ENCODE assay signal across 8 cellular contexts in the genomic region with DNA sequence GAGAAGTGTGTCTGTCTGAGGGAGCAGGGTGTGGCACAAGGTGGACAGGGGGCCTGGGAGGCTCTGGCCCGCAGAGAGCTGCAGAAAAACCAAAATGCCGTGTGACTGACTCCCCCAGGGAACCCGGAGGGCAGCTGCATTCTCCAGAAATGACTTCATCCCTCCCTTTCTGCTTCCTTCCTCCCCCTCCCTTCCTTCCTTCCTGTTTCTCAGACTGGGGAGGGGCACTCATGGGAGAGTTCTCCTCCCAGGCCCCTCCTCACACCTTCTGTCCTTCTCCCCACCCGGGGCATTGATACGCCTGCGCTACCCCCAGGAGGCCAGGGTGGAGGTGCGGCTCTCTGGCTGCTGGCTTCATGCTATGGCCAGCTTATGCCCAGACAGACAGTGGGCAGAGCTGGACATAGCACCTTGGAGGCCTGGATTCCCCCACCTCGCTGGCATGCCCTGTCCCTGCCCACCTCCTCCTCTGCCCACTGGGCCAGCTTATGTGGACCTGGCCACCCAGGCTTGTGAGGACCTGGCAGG. TPM values are rescaled to one million over a fixed set of nuclear protein-coding genes. Genes with fewer than 3 reads are reported as not detected.
DNase-seq lines count a peak whose midpoint lies in the region; ATAC-seq and TF ChIP-seq lines count a peak whose summit lies in the region.

No MANE protein-coding gene starts in this region.

- no peaks in the 10 kb centered on the region for H3K27me3 ChIP-seq in DOHH2 (ENCODE audit: control insufficient read depth, low read length)
- no peaks in the 10 kb centered on the region for H3K27me3 ChIP-seq in lung (ENCODE audit: control insufficient read depth, insufficient read depth)

- peak overlapping the region; percentile 49 for H3K4me2 ChIP-seq in DOHH2 (ENCODE audit: low read length)

- H3K27ac ChIP-seq in DOHH2 (ENCODE audit: low read depth, low read length): no peak overlapping the region
- peak overlapping the region; percentile 61 to 92 for H3K27ac ChIP-seq in lung (ENCODE audit: low read depth in 1 of 2, low read length in 1 of 2)

- H3K36me3 ChIP-seq in DOHH2 (ENCODE audit: control insufficient read depth, low read length) (no peaks in the 10 kb centered on the region), lung (ENCODE audit: control insufficient read depth in 2 of 2, insufficient read depth in 2 of 2, low read length in 2 of 2) (peaks cover 0 to 12% of the 10 kb centered on the region in 2 donors)

- H3K4me3 ChIP-seq in DOHH2 (ENCODE audit: low read length): peak overlapping the region; percentile 37
- H3K4me3 ChIP-seq in NB4 (ENCODE audit: low read depth, low read length): no peak overlapping the region
- H3K4me3 ChIP-seq in choroid plexus epithelial cell (ENCODE audit: low read depth, low read length): no peak overlapping the region
- H3K4me3 ChIP-seq in lung: no peak overlapping the region

- no peaks in the 10 kb centered on the region for H3K9me3 ChIP-seq in DOHH2 (ENCODE audit: control insufficient read depth, insufficient read depth, low read length)
- no peaks in the 10 kb centered on the region for H3K9me3 ChIP-seq in lung (ENCODE audit: control insufficient read depth in 2 of 2, insufficient read depth in 1 of 2, low read length in 1 of 2)

- TF ChIP-seq POLR2A in NB4 (IDR thresholded peaks at IDR 0.05; ENCODE audit: extremely low read depth, insufficient read length): no peak

- CTCF ChIA-PET in GM10248 (lab: Yijun Ruan, JAX): interaction anchor here (1.1 to 2.8 kb wide), 6 partner anchors 10 to 47 kb away, joined by 3 to 18 read pairs (median 6); no protein-coding TSS in a partner anchor

- 31 to 33% methylated on average over 8 of the region's 8 CpGs for WGBS in lung, 2 donors

- 0 out of 2 replicates have a peak, but pooled peaks cover 4% of the 10 kb centered on the region for H3F3A ChIP-seq in DOHH2 (ENCODE audit: control insufficient read depth, insufficient read depth)

- TF ChIP-seq CTCF in DOHH2 (IDR thresholded peaks at IDR 0.05; ENCODE audit: low read depth, low read length, poor library complexity, severe bottlenecking): no peak
- TF ChIP-seq CTCF in NB4 (IDR thresholded peaks at IDR 0.05; ENCODE audit: low read depth, low read length): no peak
- no peak for TF ChIP-seq CTCF in choroid plexus epithelial cell (conservative IDR thresholded peaks at IDR 0.05; ENCODE audit: low read depth, low read length)
- no peak for TF ChIP-seq CTCF in lung (IDR thresholded peaks at IDR 0.05; ENCODE audit: control extremely low read depth, extremely low read depth)
- TF ChIP-seq CTCF in GM10248 (IDR thresholded peaks at IDR 0.05; ENCODE audit: control extremely low read depth, extremely low read depth, low read depth, missing control alignments): no peak

- H4K20me1 ChIP-seq in DOHH2 (ENCODE audit: control insufficient read depth, insufficient read depth, low read depth, low read length): no peaks in the 10 kb centered on the region

- H3K79me2 ChIP-seq in DOHH2 (ENCODE audit: control insufficient read depth, low read length): no peaks in the 10 kb centered on the region

- ATAC-seq in lung (ENCODE audit: insufficient read depth, low FRiP score) (peak; percentile 6), GM21717 (IDR thresholded peaks at IDR 0.05; ENCODE audit: unreplicated experiment) (no peak), HG02885 (IDR thresholded peaks at IDR 0.05; ENCODE audit: poor library complexity, unreplicated experiment) (no peak)

- no peaks in the 10 kb centered on the region for H3K9me2 ChIP-seq in DOHH2 (replicated peaks; ENCODE audit: control insufficient read depth, low read length)

- DNase-seq in NB4 (ENCODE audit: low read depth): peak; percentile 80
- peak; percentile 62 for DNase-seq in choroid plexus epithelial cell (ENCODE audit: low read depth)
- no peak for DNase-seq in lung (ENCODE audit: low spot score)
- no peak for DNase-seq in GM10248 (ENCODE audit: extremely low spot score)
- DNase-seq in cerebellum (ENCODE audit: low spot score): no peak

- POLR2A ChIA-PET in GM10248 (lab: Yijun Ruan, JAX): no interaction called here

- H3K4me1 ChIP-seq in DOHH2 (ENCODE audit: control insufficient read depth, low read length) (peaks cover 80% of the 10 kb centered on the region), lung (ENCODE audit: control insufficient read depth in 2 of 2, insufficient read depth in 2 of 2, low read length in 2 of 2) (peaks cover 0 to 61% of the 10 kb centered on the region in 2 donors)

RNA-seq across cellular contexts. Expression of gene GPR17, which starts 8.2 kb away (rescaled TPM):
- total RNA-seq in lung (under 1 TPM in 1 of 2 donors, not detected in 1; 0.40 TPM), cerebellum (8.9 TPM)
- polyA plus RNA-seq in lung: 1 to 10 TPM in 1 of 2 donors, under 1 TPM in 1; 0.30 to 1.4 TPM

RNA-seq across cellular contexts. Expression of gene LIMS2, which starts 37.5 kb away (rescaled TPM):
- total RNA-seq in lung (100 to 1,000 TPM in 1 of 2 donors, 10 to 100 TPM in 1; 22.2 to 111 TPM), cerebellum (3.3 TPM)
- polyA plus RNA-seq in lung: 100 to 1,000 TPM in 1 of 2 donors, 10 to 100 TPM in 1; 49.6 to 138 TPM

Comparison
In these comparisons a context has a peak if more than half of its experiments do, and no peak if none do; other contexts are left out.
1. DNase-seq: peak in NB4 (single experiment) and choroid plexus epithelial cell (single experiment); none in lung (single experiment), GM10248 (single experiment) and cerebellum (single experiment).